In the genomic region with DNA sequence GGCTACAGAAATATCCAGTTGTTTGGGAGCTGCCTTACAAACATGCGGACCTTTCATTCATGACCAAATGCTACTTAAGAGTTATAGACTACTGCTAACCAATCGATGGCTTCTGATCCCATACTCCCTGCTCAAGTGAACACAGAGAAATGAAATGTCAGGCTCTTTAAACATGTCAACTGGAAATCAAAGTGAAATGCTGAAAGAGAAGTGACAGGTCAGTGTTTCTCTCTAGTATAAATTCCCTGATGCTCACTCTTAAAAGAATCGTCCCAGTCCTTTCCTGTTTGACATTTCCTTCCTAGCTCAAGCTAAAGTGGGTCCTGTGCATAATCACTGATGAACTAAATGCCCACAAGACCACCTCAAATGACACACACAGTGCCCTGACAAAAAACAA, we compare ENCODE assay signal across 26 cellular contexts.
"Had no signal": no experiment of that assay in that cellular context is flagged by ENCODE, and none has a peak within 500 bp of the region (broad histone marks: within the 10 kb centered on the region; RNA-seq: fewer than 3 reads in every experiment).

No MANE protein-coding gene starts in this region.

- DNase-seq: activated B cell treated with CpG ODN at 0.5 μM for 24 hours; activated CD4-positive, alpha-beta T cell treated with anti-CD3 and anti-CD28 coated beads for 48 hours; activated CD4-positive, alpha-beta T cell treated with anti-CD3 and anti-CD28 coated beads, Interleukin-2, amount 50 U/mL, for 1 hour; activated CD4-positive, alpha-beta T cell treated with anti-CD3 and anti-CD28 coated beads, Interleukin-2, amount 50 U/mL, for 48 hours; activated CD8-positive, alpha-beta memory T cell treated with anti-CD3 and anti-CD28 coated beads for 24 hours; activated CD8-positive, alpha-beta T cell treated with anti-CD3 and anti-CD28 coated beads for 36 hours; activated effector memory CD4-positive, alpha-beta T cell treated with Interleukin-2 at 50 U/mL for 16 hours; activated gamma-delta T cell treated with Interleukin-2 at 50 U/mL for 16 hours; activated naive CD4-positive, alpha-beta T cell treated with anti-CD3 and anti-CD28 coated beads, Interleukin-2, amount 50 U/mL, for 16 hours; activated naive CD4-positive, alpha-beta T cell treated with Interleukin-2 at 50 U/mL for 16 hours; activated T-cell treated with anti-CD3 and anti-CD28 coated beads, Interleukin-2, amount 50 U/mL, for 4 hours; amniotic stem cell; anterior cingulate cortex; central memory CD4-positive, alpha-beta T cell; cerebellar nuclear complex; colonic mucosa; effector CD8-positive, alpha-beta T cell; esophagus squamous epithelium; head of caudate nucleus; T-helper 2 cell had no signal

- H3K4me3 Mint-ChIP-seq: activated B cell treated with CpG ODN at 0.5 μM for 24 hours; activated CD8-positive, alpha-beta T cell treated with anti-CD3 and anti-CD28 coated beads for 36 hours; activated naive CD8-positive, alpha-beta T cell; activated T-cell treated with anti-CD3 and anti-CD28 coated beads, Interleukin-2, amount 50 U/mL, for 4 hours; activated T-helper 17 cell treated with anti-CD3 and anti-CD28 coated beads, Interleukin-2, amount 50 U/mL, for 72 hours had no signal

- H3K27ac Mint-ChIP-seq: activated B cell treated with CpG ODN at 0.5 μM for 24 hours; activated CD8-positive, alpha-beta T cell treated with anti-CD3 and anti-CD28 coated beads for 36 hours; activated naive CD8-positive, alpha-beta T cell; activated T-helper 17 cell treated with anti-CD3 and anti-CD28 coated beads, Interleukin-2, amount 50 U/mL, for 72 hours had no signal

- H3K4me3 ChIP-seq: colonic mucosa, esophagus squamous epithelium, gastroesophageal sphincter had no signal

- H3K36me3 Mint-ChIP-seq: activated naive CD8-positive, alpha-beta T cell had no signal

- H3K36me3 ChIP-seq: colonic mucosa, esophagus squamous epithelium, gastroesophageal sphincter had no signal

- ATAC-seq: activated CD4-positive, CD25-positive, alpha-beta regulatory T cell treated with anti-CD3 and anti-CD28 coated beads, Interleukin-2, amount 50 U/mL, for 24 hours; activated CD8-positive, alpha-beta T cell treated with anti-CD3 and anti-CD28 coated beads for 36 hours; activated T-cell treated with anti-CD3 and anti-CD28 coated beads, Interleukin-2, amount 50 U/mL, for 4 hours; activated T-helper 17 cell treated with anti-CD3 and anti-CD28 coated beads, Interleukin-2, amount 50 U/mL, for 72 hours; gastroesophageal sphincter had no signal

- H3K9me3 ChIP-seq: colonic mucosa, esophagus squamous epithelium, gastroesophageal sphincter had no signal

- H3K27me3 Mint-ChIP-seq: activated CD8-positive, alpha-beta T cell treated with anti-CD3 and anti-CD28 coated beads for 36 hours; activated naive CD8-positive, alpha-beta T cell had no signal

- H3K27me3 ChIP-seq: colonic mucosa, esophagus squamous epithelium, gastroesophageal sphincter had no signal

- H3K4me1 Mint-ChIP-seq: activated B cell treated with CpG ODN at 0.5 μM for 24 hours; activated T-helper 17 cell treated with anti-CD3 and anti-CD28 coated beads, Interleukin-2, amount 50 U/mL, for 72 hours had no signal

- H3K27ac ChIP-seq: colonic mucosa, epithelial cell of prostate, esophagus squamous epithelium, gastroesophageal sphincter, VCaP had no signal

- H3K9me3 Mint-ChIP-seq: activated B cell treated with CpG ODN at 0.5 μM for 24 hours; activated CD8-positive, alpha-beta T cell treated with anti-CD3 and anti-CD28 coated beads for 36 hours; activated T-cell treated with anti-CD3 and anti-CD28 coated beads, Interleukin-2, amount 50 U/mL, for 4 hours; activated T-helper 17 cell treated with anti-CD3 and anti-CD28 coated beads, Interleukin-2, amount 50 U/mL, for 72 hours had no signal
